Comparison of ENCODE assay signal across 11 cellular contexts in genomic region chr18:70659026-70659726, GRCh38.
DNase-seq lines count a peak whose midpoint lies in the region; ATAC-seq lines count a peak whose summit lies in the region.
"Had no signal": no experiment of that assay in that cellular context is flagged by ENCODE, and none has a peak within 500 bp of the region (broad histone marks: within the 10 kb centered on the region; RNA-seq: fewer than 3 reads in every experiment).

No MANE protein-coding gene starts in this region.

- no peaks in the 10 kb centered on the region for H3K4me1 ChIP-seq in effector memory CD4-positive, alpha-beta T cell (ENCODE audit: control insufficient read depth, insufficient read depth, low read length, poor library complexity, severe bottlenecking)

- H3K4me3 ChIP-seq in effector memory CD4-positive, alpha-beta T cell (ENCODE audit: insufficient read depth, low read depth, low read length, poor library complexity, severe bottlenecking), result no peak overlapping the region

- no peak for ATAC-seq in HG02610 (IDR thresholded peaks at IDR 0.05; ENCODE audit: unreplicated experiment)

- H3K27ac ChIP-seq in effector memory CD4-positive, alpha-beta T cell (ENCODE audit: insufficient read depth, low read length, poor library complexity, severe bottlenecking), result peak overlapping the region; percentile 45
- no peak overlapping the region for H3K27ac ChIP-seq in caudate nucleus (ENCODE audit: low read depth, low read length)

- H3K27me3 ChIP-seq in effector memory CD4-positive, alpha-beta T cell (replicated peaks; ENCODE audit: control insufficient read depth, insufficient read depth, low read length, poor library complexity, severe bottlenecking), result no peaks in the 10 kb centered on the region

- H3K36me3 Mint-ChIP-seq in activated CD4-positive, alpha-beta T cell treated with anti-CD3 and anti-CD28 coated beads, Interleukin-2, amount 10 ng/mL, durations not matched to agents 7 days and 5 days (ENCODE audit: low read depth), result no peaks in the 10 kb centered on the region

- peaks cover 38% of the 10 kb centered on the region for H3K4me1 Mint-ChIP-seq in activated CD4-positive, alpha-beta T cell treated with anti-CD3 and anti-CD28 coated beads, Interleukin-2, amount 10 ng/mL, durations not matched to agents 7 days and 5 days

- DNase-seq in activated T-cell treated with anti-CD3 and anti-CD28 coated beads for 1 hour (ENCODE audit: low read depth) (peak; percentile 29), DMS114 treated with DMSO at 0.1 percent for 48 hours (lab: John Stamatoyannopoulos, UW; ENCODE audit: unreplicated experiment) (no peak), caudate nucleus (lab: John Stamatoyannopoulos, UW) (no peak)
- no peak for DNase-seq in activated T-cell treated with anti-CD3 and anti-CD28 coated beads, Interleukin-2, amount 50 U/mL, for 48 hours
- peak; percentile 25 for DNase-seq in activated CD4-positive, alpha-beta T cell treated with anti-CD3 and anti-CD28 coated beads, Interleukin-2, amount 10 ng/mL, durations not matched to agents 7 days and 5 days
- DNase-seq in effector memory CD4-positive, alpha-beta T cell, result peak in 2 of 3 donors; percentile 10 to 45
- DNase-seq in stimulated activated CD8-positive, alpha-beta memory T cell treated with anti-CD3 and anti-CD28 coated beads, Interleukin-4, amount 100 ng/mL, for 48 hours, result peak; percentile 39
- DNase-seq: activated B cell treated with CpG ODN at 0.5 μM for 24 hours, NCI-H774 had no signal

- no peaks in the 10 kb centered on the region for H3K36me3 ChIP-seq in effector memory CD4-positive, alpha-beta T cell (ENCODE audit: control insufficient read depth, insufficient read depth, low read length)

- CTCF ChIA-PET in activated CD4-positive, alpha-beta T cell treated with anti-CD3 and anti-CD28 coated beads, Interleukin-2, amount 10 ng/mL, durations not matched to agents 7 days and 5 days (lab: Charles Lee), result interaction anchor here (2.1 kb wide), 1 partner anchor 12 kb away, joined by 5 read pairs; no protein-coding TSS in a partner anchor

- POLR2A ChIA-PET in activated CD4-positive, alpha-beta T cell treated with anti-CD3 and anti-CD28 coated beads, Interleukin-2, amount 10 ng/mL, durations not matched to agents 7 days and 5 days (lab: Charles Lee), result no interaction called here

- H3K9me3 ChIP-seq in effector memory CD4-positive, alpha-beta T cell (ENCODE audit: control insufficient read depth, low read length), result no peaks in the 10 kb centered on the region

- no peaks in the 10 kb centered on the region for H3K27me3 Mint-ChIP-seq in activated CD4-positive, alpha-beta T cell treated with anti-CD3 and anti-CD28 coated beads, Interleukin-2, amount 10 ng/mL, durations not matched to agents 7 days and 5 days
- H3K27me3 Mint-ChIP-seq: activated B cell treated with CpG ODN at 0.5 μM for 24 hours, progenitor cell of endocrine pancreas had no signal

- no peak overlapping the region for H3K27ac Mint-ChIP-seq in activated CD4-positive, alpha-beta T cell treated with anti-CD3 and anti-CD28 coated beads, Interleukin-2, amount 10 ng/mL, durations not matched to agents 7 days and 5 days
- H3K27ac Mint-ChIP-seq: activated B cell treated with CpG ODN at 0.5 μM for 24 hours, progenitor cell of endocrine pancreas had no signal

- no peaks in the 10 kb centered on the region for H3K9me3 Mint-ChIP-seq in activated CD4-positive, alpha-beta T cell treated with anti-CD3 and anti-CD28 coated beads, Interleukin-2, amount 10 ng/mL, durations not matched to agents 7 days and 5 days
- H3K9me3 Mint-ChIP-seq: activated B cell treated with CpG ODN at 0.5 μM for 24 hours had no signal

- H3K4me3 Mint-ChIP-seq in activated CD4-positive, alpha-beta T cell treated with anti-CD3 and anti-CD28 coated beads, Interleukin-2, amount 10 ng/mL, durations not matched to agents 7 days and 5 days, result peak overlapping the region; percentile 12
- H3K4me3 Mint-ChIP-seq: activated B cell treated with CpG ODN at 0.5 μM for 24 hours had no signal

Comparison
In these comparisons a context has a peak if more than half of its experiments do, and no peak if none do; other contexts are left out.
1. DNase-seq: peak in activated T-cell treated with anti-CD3 and anti-CD28 coated beads for 1 hour (single experiment), activated CD4-positive, alpha-beta T cell treated with anti-CD3 and anti-CD28 coated beads, Interleukin-2, amount 10 ng/mL, durations not matched to agents 7 days and 5 days (single experiment), effector memory CD4-positive, alpha-beta T cell (2 of 3) and stimulated activated CD8-positive, alpha-beta memory T cell treated with anti-CD3 and anti-CD28 coated beads, Interleukin-4, amount 100 ng/mL, for 48 hours (single experiment); none in activated T-cell treated with anti-CD3 and anti-CD28 coated beads, Interleukin-2, amount 50 U/mL, for 48 hours (0 of 2), DMS114 treated with DMSO at 0.1 percent for 48 hours (single experiment) and caudate nucleus (0 of 61).